ENCODE assay signal across 8 cellular contexts in genomic region chr16:2009302-2009711, GRCh38. TPM values are rescaled to one million over a fixed set of nuclear protein-coding genes. Genes with fewer than 3 reads are reported as not detected.
A peak's percentile ranks its signal among the peaks of the same experiment; 100 is the strongest.
DNase-seq lines count a peak whose midpoint lies in the region; ATAC-seq lines count a peak whose summit lies in the region.

No MANE protein-coding gene starts in this region.

- peak overlapping the region; percentile 82 for H3K4me3 Mint-ChIP-seq in activated naive CD4-positive, alpha-beta T cell treated with anti-CD3 and anti-CD28 coated beads for 36 hours

- H3K36me3 Mint-ChIP-seq in activated naive CD4-positive, alpha-beta T cell treated with anti-CD3 and anti-CD28 coated beads for 36 hours (ENCODE audit: low read depth), result peaks cover 30% of the 10 kb centered on the region
- peaks cover 22 to 24% of the 10 kb centered on the region in 2 donors for H3K36me3 Mint-ChIP-seq in activated naive CD4-positive, alpha-beta T cell treated with anti-CD3 and anti-CD28 coated beads, Interleukin-2, amount 50 U/mL, for 72 hours

- H3K4me1 Mint-ChIP-seq in activated naive CD4-positive, alpha-beta T cell treated with anti-CD3 and anti-CD28 coated beads for 36 hours (ENCODE audit: low read depth), result peaks cover 42% of the 10 kb centered on the region

- CTCF ChIA-PET in activated naive CD4-positive, alpha-beta T cell treated with anti-CD3 and anti-CD28 coated beads for 36 hours (lab: Charles Lee), result interaction anchor here (0.6 kb wide), 1 partner anchor 12 kb away, joined by 3 read pairs; no protein-coding TSS in a partner anchor

- DNase-seq in activated naive CD4-positive, alpha-beta T cell treated with anti-CD3 and anti-CD28 coated beads for 36 hours, result no peak
- DNase-seq in activated naive CD4-positive, alpha-beta T cell (lab: John Stamatoyannopoulos, UW), result no peak
- DNase-seq in activated naive CD4-positive, alpha-beta T cell treated with anti-CD3 and anti-CD28 coated beads, Interleukin-2, amount 50 U/mL, for 72 hours (ENCODE audit: low spot score in 2 of 2), result no peak
- peak in 1 of 49 donors; percentile 79 for DNase-seq in substantia nigra (lab: John Stamatoyannopoulos, UW)
- no peak for DNase-seq in NCI-H1048 (lab: John Stamatoyannopoulos, UW)
- DNase-seq in activated CD4-positive, alpha-beta T cell treated with anti-CD3 and anti-CD28 coated beads, Interleukin-2, amount 50 U/mL, for 48 hours, result no peak

- H3K27me3 ChIP-seq in iPS-20b (ENCODE audit: insufficient read depth, low read length), result no peaks in the 10 kb centered on the region

- H3K4me3 ChIP-seq in iPS-20b (ENCODE audit: low read length), result peak overlapping the region; percentile 80

- H3K27me3 Mint-ChIP-seq in activated naive CD4-positive, alpha-beta T cell treated with anti-CD3 and anti-CD28 coated beads for 36 hours (ENCODE audit: low read depth), result no peaks in the 10 kb centered on the region

- no peaks in the 10 kb centered on the region for H3K9me3 ChIP-seq in iPS-20b (ENCODE audit: insufficient read depth, low read depth, low read length)

- H3K36me3 ChIP-seq in iPS-20b (ENCODE audit: insufficient read depth, low read depth, low read length), result peaks cover 4% of the 10 kb centered on the region; the same call in 1 of the 2 replicates

- peak overlapping the region; percentile 89 for H3K27ac Mint-ChIP-seq in activated naive CD4-positive, alpha-beta T cell treated with anti-CD3 and anti-CD28 coated beads for 36 hours
- peak overlapping the region in 1 of 2 donors; percentile 90 for H3K27ac Mint-ChIP-seq in activated naive CD4-positive, alpha-beta T cell treated with anti-CD3 and anti-CD28 coated beads, Interleukin-2, amount 50 U/mL, for 72 hours

- ATAC-seq in HG03280 (IDR thresholded peaks at IDR 0.05; ENCODE audit: unreplicated experiment), result peak; percentile 36
- peak; percentile 13 to 48 for ATAC-seq in activated naive CD4-positive, alpha-beta T cell treated with anti-CD3 and anti-CD28 coated beads, Interleukin-2, amount 50 U/mL, for 72 hours

- H3K4me1 ChIP-seq in iPS-20b (ENCODE audit: insufficient read depth, low read length), result peaks cover 12% of the 10 kb centered on the region

- no peaks in the 10 kb centered on the region for H3K9me3 Mint-ChIP-seq in activated naive CD4-positive, alpha-beta T cell treated with anti-CD3 and anti-CD28 coated beads for 36 hours
- no peaks in the 10 kb centered on the region for H3K9me3 Mint-ChIP-seq in activated naive CD4-positive, alpha-beta T cell treated with anti-CD3 and anti-CD28 coated beads, Interleukin-2, amount 50 U/mL, for 72 hours

- peak overlapping the region; percentile 89; the same call in 1 of the 2 replicates for H3K9ac ChIP-seq in iPS-20b (ENCODE audit: low read depth, low read length)

- H3K27ac ChIP-seq in iPS-20b (ENCODE audit: low read length) (no peak overlapping the region), substantia nigra (ENCODE audit: low read depth, low read length, poor library complexity, severe bottlenecking) (peak overlapping the region; percentile 49)

- intact Hi-C loops in activated naive CD4-positive, alpha-beta T cell treated with anti-CD3 and anti-CD28 coated beads for 36 hours (cut with micrococcal nuclease), result loop anchor here (1.0 to 5.0 kb wide), 3 partner anchors 17 to 152 kb away; partner anchors contain the start of gene RPS2

RNA-seq across cellular contexts. Expression of gene ZNF598, which starts 0.3 kb away (rescaled TPM):
- total RNA-seq in activated naive CD4-positive, alpha-beta T cell treated with anti-CD3 and anti-CD28 coated beads for 36 hours, result 10 to 100 TPM; 88.8 to 93.5 TPM
- total RNA-seq in activated naive CD4-positive, alpha-beta T cell treated with anti-CD3 and anti-CD28 coated beads, Interleukin-2, amount 50 U/mL, for 72 hours, result 10 to 100 TPM; 72.2 to 87.9 TPM

RNA-seq across cellular contexts. Expression of gene NPW, which starts 10.3 kb away (rescaled TPM):
- total RNA-seq in activated naive CD4-positive, alpha-beta T cell treated with anti-CD3 and anti-CD28 coated beads for 36 hours, result 1 to 10 TPM; 1.3 to 1.9 TPM
- 1 to 10 TPM in 1 of 2 donors, under 1 TPM in 1; 0.61 to 4.6 TPM for total RNA-seq in activated naive CD4-positive, alpha-beta T cell treated with anti-CD3 and anti-CD28 coated beads, Interleukin-2, amount 50 U/mL, for 72 hours

RNA-seq across cellular contexts. Expression of gene NHERF2, which starts 17.4 kb away (rescaled TPM):
- total RNA-seq in activated naive CD4-positive, alpha-beta T cell treated with anti-CD3 and anti-CD28 coated beads for 36 hours, result 1 to 10 TPM; 1.5 to 2.1 TPM
- 1 to 10 TPM in 1 of 2 donors, under 1 TPM in 1; 0.82 to 3.7 TPM for total RNA-seq in activated naive CD4-positive, alpha-beta T cell treated with anti-CD3 and anti-CD28 coated beads, Interleukin-2, amount 50 U/mL, for 72 hours

RNA-seq across cellular contexts. Expression of gene SYNGR3, which starts 19.5 kb away (rescaled TPM):
- 1 to 10 TPM; 5.7 to 7.2 TPM for total RNA-seq in activated naive CD4-positive, alpha-beta T cell treated with anti-CD3 and anti-CD28 coated beads for 36 hours
- 1 to 10 TPM; 2.0 to 9.0 TPM for total RNA-seq in activated naive CD4-positive, alpha-beta T cell treated with anti-CD3 and anti-CD28 coated beads, Interleukin-2, amount 50 U/mL, for 72 hours

RNA-seq across cellular contexts. Expression of gene GFER, which starts 25.3 kb away (rescaled TPM):
- total RNA-seq in activated naive CD4-positive, alpha-beta T cell treated with anti-CD3 and anti-CD28 coated beads for 36 hours, result 10 to 100 TPM; 29.8 to 30.1 TPM
- total RNA-seq in activated naive CD4-positive, alpha-beta T cell treated with anti-CD3 and anti-CD28 coated beads, Interleukin-2, amount 50 U/mL, for 72 hours, result 10 to 100 TPM; 19.1 to 25.0 TPM
